In genomic region chr2:213101686-213102460, GRCh38 we compare ENCODE assay signal across 18 cellular contexts. TPM values are rescaled to one million over a fixed set of nuclear protein-coding genes. Genes with fewer than 3 reads are reported as not detected.
DNase-seq lines count a peak whose midpoint lies in the region; ATAC-seq and TF ChIP-seq lines count a peak whose summit lies in the region.
"Had no signal": no experiment of that assay in that cellular context is flagged by ENCODE, and none has a peak within 500 bp of the region (broad histone marks: within the 10 kb centered on the region; RNA-seq: fewer than 3 reads in every experiment).

No MANE protein-coding gene starts in this region.

- no peaks in the 10 kb centered on the region for H3K9me3 ChIP-seq in skeletal muscle tissue (ENCODE audit: control insufficient read depth in 3 of 3, low read length in 3 of 3)
- H3K9me3 ChIP-seq: BLaER1 treated with 17β-estradiol and CSF1 and Interleukin-3, amounts not matched to agents 10 nM and 100 nM; uterus had no signal

- H3K36me3 Mint-ChIP-seq in central memory CD8-positive, alpha-beta T cell (ENCODE audit: insufficient read depth) = peaks cover 2% of the 10 kb centered on the region
- H3K36me3 Mint-ChIP-seq: naive thymus-derived CD4-positive, alpha-beta T cell had no signal

- no peak overlapping the region for H3K4me3 Mint-ChIP-seq in central memory CD8-positive, alpha-beta T cell

- peak overlapping the region in 2 of 3 donors; percentile 13 to 58 for H3K9ac ChIP-seq in skeletal muscle tissue (ENCODE audit: low read depth in 1 of 3, low read length in 3 of 3)
- H3K9ac ChIP-seq: BLaER1 treated with 17β-estradiol and CSF1 and Interleukin-3, amounts not matched to agents 10 nM and 100 nM had no signal

- no peak for DNase-seq in activated CD4-positive, CD25-positive, alpha-beta regulatory T cell treated with anti-CD3 and anti-CD28 coated beads, Interleukin-2, amount 50 U/mL, for 72 hours
- DNase-seq in central memory CD8-positive, alpha-beta T cell (ENCODE audit: low spot score in 2 of 2) = no peak
- DNase-seq in GM13977 (ENCODE audit: low spot score) (no peak), DMS79 (lab: John Stamatoyannopoulos, UW) (no peak)
- DNase-seq: activated CD8-positive, alpha-beta memory T cell treated with anti-CD3 and anti-CD28 coated beads for 24 hours; erythroblast; NCI-H1436; stimulated activated naive CD4-positive, alpha-beta T cell; T-helper 1 cell; uterus had no signal

- no peaks in the 10 kb centered on the region for H3K27me3 Mint-ChIP-seq in central memory CD8-positive, alpha-beta T cell
- H3K27me3 Mint-ChIP-seq: progenitor cell of endocrine pancreas had no signal

- in situ Hi-C loops in GM13977 (cut with MboI; ENCODE audit: low pct_unique_long_range_greater_than_20kb, low sequenced_read_pairs, unreplicated experiment) = no loop called here

- peak overlapping the region; percentile 63 for H3K27ac Mint-ChIP-seq in central memory CD8-positive, alpha-beta T cell (ENCODE audit: low read depth)
- H3K27ac Mint-ChIP-seq: progenitor cell of endocrine pancreas had no signal

- ATAC-seq in activated CD4-positive, CD25-positive, alpha-beta regulatory T cell treated with anti-CD3 and anti-CD28 coated beads, Interleukin-2, amount 50 U/mL, for 24 hours = peak; percentile 64 to 68
- ATAC-seq in HG02885 (IDR thresholded peaks at IDR 0.05; ENCODE audit: poor library complexity, unreplicated experiment) (peak; percentile 49), GM21825 (IDR thresholded peaks at IDR 0.05; ENCODE audit: unreplicated experiment) (no peak)
- ATAC-seq in central memory CD8-positive, alpha-beta T cell (replicated peaks; ENCODE audit: extremely low read depth, poor library complexity, severe bottlenecking) = peak; percentile 27
- ATAC-seq: naive thymus-derived CD4-positive, alpha-beta T cell; Right ventricle myocardium inferior had no signal

- no peaks in the 10 kb centered on the region for H3K36me3 ChIP-seq in skeletal muscle tissue (ENCODE audit: control insufficient read depth in 3 of 3, insufficient read depth in 3 of 3, low read length in 3 of 3)
- H3K36me3 ChIP-seq: BLaER1 treated with 17β-estradiol and CSF1 and Interleukin-3, amounts not matched to agents 10 nM and 100 nM; uterus had no signal

- peaks cover 17% of the 10 kb centered on the region for H3K4me1 Mint-ChIP-seq in central memory CD8-positive, alpha-beta T cell

- TF ChIP-seq CTCF in GM13977 (IDR thresholded peaks at IDR 0.05; ENCODE audit: extremely low read depth, insufficient read depth, missing control alignments) = no peak

- peak overlapping the region; percentile 15 to 62 (median 42) for H3K4me3 ChIP-seq in skeletal muscle tissue (ENCODE audit: low read length in 3 of 3)
- H3K4me3 ChIP-seq: BLaER1 treated with 17β-estradiol and CSF1 and Interleukin-3, amounts not matched to agents 10 nM and 100 nM; uterus had no signal

- H3K27ac ChIP-seq in skeletal muscle tissue (ENCODE audit: low read depth, low read length) = no peak overlapping the region
- H3K27ac ChIP-seq: BLaER1 treated with 17β-estradiol and CSF1 and Interleukin-3, amounts not matched to agents 10 nM and 100 nM; uterus had no signal

- H3K4me1 ChIP-seq in skeletal muscle tissue (ENCODE audit: control insufficient read depth in 3 of 3, insufficient read depth in 3 of 3, low read length in 3 of 3) = peaks cover 2 to 15% (median 6%) of the 10 kb centered on the region in 3 donors
- H3K4me1 ChIP-seq: BLaER1 treated with 17β-estradiol and CSF1 and Interleukin-3, amounts not matched to agents 10 nM and 100 nM; uterus had no signal

- H3K9me3 Mint-ChIP-seq in central memory CD8-positive, alpha-beta T cell = peaks cover 5% of the 10 kb centered on the region
- H3K9me3 Mint-ChIP-seq: naive thymus-derived CD4-positive, alpha-beta T cell had no signal

- H3K27me3 ChIP-seq in skeletal muscle tissue (ENCODE audit: control insufficient read depth in 3 of 3, insufficient read depth in 3 of 3, low read length in 3 of 3) = no peaks in the 10 kb centered on the region
- H3K27me3 ChIP-seq: BLaER1 treated with 17β-estradiol and CSF1 and Interleukin-3, amounts not matched to agents 10 nM and 100 nM; uterus had no signal

RNA-seq across cellular contexts. Expression of gene IKZF2, which starts 49.5 kb away (rescaled TPM):
- 4.2 TPM for total RNA-seq in skeletal muscle tissue
